Comparison of ENCODE assay signal across 8 cellular contexts in genomic region chr1:3483801-3484444, GRCh38. TPM values are rescaled to one million over a fixed set of nuclear protein-coding genes. Genes with fewer than 3 reads are reported as not detected.
DNase-seq lines count a peak whose midpoint lies in the region; ATAC-seq and TF ChIP-seq lines count a peak whose summit lies in the region.

No MANE protein-coding gene starts in this region.

- H3K4me3 Mint-ChIP-seq in CD4-positive, CD25-positive, alpha-beta regulatory T cell = peak overlapping the region in 1 of 4 donors; percentile 54
- H3K4me3 Mint-ChIP-seq in activated CD4-positive, alpha-beta memory T cell treated with anti-CD3 and anti-CD28 coated beads, Interleukin-2, amount 10 ng/mL, durations not matched to agents 7 days and 5 days = no peak overlapping the region
- H3K4me3 Mint-ChIP-seq in nephron progenitor cell = no peak overlapping the region

- H3K9me3 ChIP-seq in CD4-positive, CD25-positive, alpha-beta regulatory T cell (ENCODE audit: control insufficient read depth in 2 of 2, low read length in 2 of 2) = peaks cover 11 to 17% of the 10 kb centered on the region in 2 experiments
- H3K9me3 ChIP-seq in aorta (ENCODE audit: control insufficient read depth, low read length) = no peaks in the 10 kb centered on the region

- CTCF ChIA-PET in activated CD4-positive, alpha-beta memory T cell treated with anti-CD3 and anti-CD28 coated beads, Interleukin-2, amount 10 ng/mL, durations not matched to agents 7 days and 5 days (lab: Charles Lee) = interaction anchor here (3.7 kb wide), 1 partner anchor 31 kb away, joined by 13 read pairs; no protein-coding TSS in a partner anchor

- POLR2A ChIA-PET in activated CD4-positive, alpha-beta memory T cell treated with anti-CD3 and anti-CD28 coated beads, Interleukin-2, amount 10 ng/mL, durations not matched to agents 7 days and 5 days (lab: Charles Lee) = no interaction called here

- H3K4me1 ChIP-seq in CD4-positive, CD25-positive, alpha-beta regulatory T cell (ENCODE audit: control insufficient read depth, insufficient read depth, low read length, poor library complexity, severe bottlenecking) = no peaks in the 10 kb centered on the region
- H3K4me1 ChIP-seq in aorta (ENCODE audit: control insufficient read depth in 1 of 2, insufficient read depth in 2 of 2, low read length in 2 of 2) = no peaks in the 10 kb centered on the region

- no peaks in the 10 kb centered on the region for H3K27me3 Mint-ChIP-seq in CD4-positive, CD25-positive, alpha-beta regulatory T cell
- no peaks in the 10 kb centered on the region for H3K27me3 Mint-ChIP-seq in activated CD4-positive, alpha-beta memory T cell treated with anti-CD3 and anti-CD28 coated beads, Interleukin-2, amount 10 ng/mL, durations not matched to agents 7 days and 5 days
- H3K27me3 Mint-ChIP-seq in nephron progenitor cell (ENCODE audit: low read depth, poor library complexity) = peaks cover 18% of the 10 kb centered on the region

- H3K27ac Mint-ChIP-seq in CD4-positive, CD25-positive, alpha-beta regulatory T cell = no peak overlapping the region
- no peak overlapping the region for H3K27ac Mint-ChIP-seq in activated CD4-positive, alpha-beta memory T cell treated with anti-CD3 and anti-CD28 coated beads, Interleukin-2, amount 10 ng/mL, durations not matched to agents 7 days and 5 days
- H3K27ac Mint-ChIP-seq in nephron progenitor cell = peak overlapping the region; percentile 64

- H3K27ac ChIP-seq in CD4-positive, CD25-positive, alpha-beta regulatory T cell (ENCODE audit: insufficient read depth, low read length, poor library complexity, severe bottlenecking) = no peak overlapping the region
- no peak overlapping the region for H3K27ac ChIP-seq in aorta (ENCODE audit: low read depth in 1 of 2, low read length in 2 of 2)

- peak in 1 of 3 donors; percentile 15 for DNase-seq in CD4-positive, CD25-positive, alpha-beta regulatory T cell
- DNase-seq in HT-29 (ENCODE audit: low spot score) = peak; percentile 58
- DNase-seq in activated CD4-positive, alpha-beta memory T cell treated with anti-CD3 and anti-CD28 coated beads, Interleukin-2, amount 10 ng/mL, durations not matched to agents 7 days and 5 days = peak; percentile 41
- peak; percentile 63 for DNase-seq in epidermal melanocyte (ENCODE audit: insufficient read length, low spot score)
- DNase-seq in nephron progenitor cell = peak; percentile 73
- no peak for DNase-seq in aorta
- DNase-seq in COLO829 (ENCODE audit: low spot score) = no peak
- no peak for DNase-seq in NCI-H2029 (lab: John Stamatoyannopoulos, UW)

- peaks cover 10% of the 10 kb centered on the region for H3K36me3 Mint-ChIP-seq in CD4-positive, CD25-positive, alpha-beta regulatory T cell
- no peaks in the 10 kb centered on the region for H3K36me3 Mint-ChIP-seq in activated CD4-positive, alpha-beta memory T cell treated with anti-CD3 and anti-CD28 coated beads, Interleukin-2, amount 10 ng/mL, durations not matched to agents 7 days and 5 days (ENCODE audit: low read depth)
- peaks cover 12% of the 10 kb centered on the region for H3K36me3 Mint-ChIP-seq in nephron progenitor cell (ENCODE audit: low read depth)

- intact Hi-C loops in aorta (cut with DNase I) = no loop called here

- H3K36me3 ChIP-seq in CD4-positive, CD25-positive, alpha-beta regulatory T cell (ENCODE audit: control insufficient read depth, insufficient read depth, low read length) = no peaks in the 10 kb centered on the region
- H3K36me3 ChIP-seq in aorta (ENCODE audit: control insufficient read depth in 1 of 2, insufficient read depth in 2 of 2, low read length in 1 of 2) = peaks cover 0 to 3% of the 10 kb centered on the region in 2 donors

- peak; percentile 73 for TF ChIP-seq CTCF in nephron progenitor cell (IDR thresholded peaks at IDR 0.05)

- H3K4me3 ChIP-seq in CD4-positive, CD25-positive, alpha-beta regulatory T cell (ENCODE audit: low read depth, low read length) = no peak overlapping the region
- H3K4me3 ChIP-seq in aorta (ENCODE audit: low read length in 2 of 2) = no peak overlapping the region

- no peaks in the 10 kb centered on the region for H3K27me3 ChIP-seq in CD4-positive, CD25-positive, alpha-beta regulatory T cell (ENCODE audit: control insufficient read depth, insufficient read depth, low read length)
- H3K27me3 ChIP-seq in aorta (ENCODE audit: control insufficient read depth in 1 of 2, insufficient read depth in 2 of 2, low read length in 1 of 2) = no peaks in the 10 kb centered on the region

- H3K4me1 Mint-ChIP-seq in CD4-positive, CD25-positive, alpha-beta regulatory T cell = peaks cover 0 to 4% (median 0%) of the 10 kb centered on the region in 4 donors
- no peaks in the 10 kb centered on the region for H3K4me1 Mint-ChIP-seq in activated CD4-positive, alpha-beta memory T cell treated with anti-CD3 and anti-CD28 coated beads, Interleukin-2, amount 10 ng/mL, durations not matched to agents 7 days and 5 days
- no peaks in the 10 kb centered on the region for H3K4me1 Mint-ChIP-seq in nephron progenitor cell

- peaks cover 0 to 17% (median 9%) of the 10 kb centered on the region in 7 donors for H3K9me3 Mint-ChIP-seq in CD4-positive, CD25-positive, alpha-beta regulatory T cell
- no peaks in the 10 kb centered on the region for H3K9me3 Mint-ChIP-seq in activated CD4-positive, alpha-beta memory T cell treated with anti-CD3 and anti-CD28 coated beads, Interleukin-2, amount 10 ng/mL, durations not matched to agents 7 days and 5 days
- peaks cover 25% of the 10 kb centered on the region for H3K9me3 Mint-ChIP-seq in nephron progenitor cell

- 52 to 56% methylated on average over 31 of the region's 31 CpGs for WGBS in aorta, 2 donors

- ATAC-seq in CD4-positive, CD25-positive, alpha-beta regulatory T cell (ENCODE audit: low read depth in 2 of 2) = peak; percentile 23 to 26
- peak; percentile 48 for ATAC-seq in aorta (ENCODE audit: low FRiP score)

RNA-seq across cellular contexts. Expression of gene ARHGEF16, which starts 29.5 kb away (rescaled TPM):
- not detected for total RNA-seq in CD4-positive, CD25-positive, alpha-beta regulatory T cell
- polyA plus RNA-seq in CD4-positive, CD25-positive, alpha-beta regulatory T cell = not detected
- total RNA-seq in HT-29 (2014; rRNA removed; shearing (Covaris generic)) = 124 and 137 TPM in 2 replicates
- total RNA-seq in activated CD4-positive, alpha-beta memory T cell treated with anti-CD3 and anti-CD28 coated beads, Interleukin-2, amount 10 ng/mL, durations not matched to agents 7 days and 5 days = not detected
- total RNA-seq in aorta = 1 to 10 TPM in 1 of 2 donors, under 1 TPM in 1; 0.62 to 1.4 TPM
- 1 to 10 TPM in 1 of 2 donors, not detected in 1; 8.8 TPM for polyA plus RNA-seq in aorta

Comparison
In these comparisons a context has a peak if more than half of its experiments do, and no peak if none do; other contexts are left out.
1. DNase-seq: peak in HT-29 (single experiment), activated CD4-positive, alpha-beta memory T cell treated with anti-CD3 and anti-CD28 coated beads, Interleukin-2, amount 10 ng/mL, durations not matched to agents 7 days and 5 days (single experiment), epidermal melanocyte (single experiment) and nephron progenitor cell (single experiment); none in aorta (0 of 2), COLO829 (single experiment) and NCI-H2029 (single experiment).
2. RNA of gene ARHGEF16, which starts 29.5 kb away (total RNA-seq): 124 to 137 TPM in HT-29; 0.62 to 1.4 TPM in aorta, not detected in CD4-positive, CD25-positive, alpha-beta regulatory T cell (single experiment) and not detected in activated CD4-positive, alpha-beta memory T cell treated with anti-CD3 and anti-CD28 coated beads, Interleukin-2, amount 10 ng/mL, durations not matched to agents 7 days and 5 days; every median in the first group is over 10 times any median in the second.